12 cellular contexts compared by ENCODE assay signal in the genomic region with DNA sequence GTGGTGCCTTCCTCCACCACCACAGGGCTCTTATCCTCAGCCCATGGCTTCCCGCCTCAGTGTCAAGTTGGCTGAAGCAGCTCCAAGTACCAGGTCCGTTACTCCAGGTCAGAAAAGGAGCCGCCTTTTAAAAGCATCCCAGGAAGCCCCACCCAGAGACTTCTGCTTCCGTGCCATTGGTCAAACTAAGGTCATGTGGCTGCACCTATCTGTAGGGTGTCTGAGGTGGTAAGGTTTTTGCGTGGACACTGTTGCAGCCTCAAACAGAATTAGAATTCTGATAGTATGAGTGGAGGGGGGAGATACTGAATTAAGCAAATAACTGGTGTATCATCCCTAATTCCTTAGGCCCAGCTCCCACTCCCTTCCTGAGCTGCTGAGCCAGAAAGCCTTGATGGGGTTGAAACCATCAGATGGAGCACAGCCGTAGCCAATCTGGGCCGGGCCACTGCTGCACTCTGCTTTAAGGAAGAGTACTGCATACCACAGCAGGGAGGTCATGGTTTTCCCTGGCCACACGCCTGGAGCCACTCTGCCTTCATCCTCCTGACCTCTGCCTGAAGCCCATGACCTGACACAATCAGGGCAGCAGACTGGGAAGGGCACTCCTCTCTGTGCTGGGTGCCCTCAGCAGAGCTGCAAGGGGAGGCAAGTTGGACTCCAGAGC. TPM values are rescaled to one million over a fixed set of nuclear protein-coding genes. Genes with fewer than 3 reads are reported as not detected.
DNase-seq lines count a peak whose midpoint lies in the region; ATAC-seq and TF ChIP-seq lines count a peak whose summit lies in the region.
"Had no signal": no experiment of that assay in that cellular context is flagged by ENCODE, and none has a peak within 500 bp of the region (broad histone marks: within the 10 kb centered on the region; RNA-seq: fewer than 3 reads in every experiment).

No MANE protein-coding gene starts in this region.

- H3K27me3 Mint-ChIP-seq in neural crest cell (ENCODE audit: low read depth): no peaks in the 10 kb centered on the region
- H3K27me3 Mint-ChIP-seq: CD4-positive, alpha-beta memory T cell had no signal

- H3K9me3 Mint-ChIP-seq in neural crest cell: no peaks in the 10 kb centered on the region
- H3K9me3 Mint-ChIP-seq: CD4-positive, alpha-beta memory T cell had no signal

- H3K4me1 Mint-ChIP-seq in neural crest cell: peaks cover 55% of the 10 kb centered on the region
- H3K4me1 Mint-ChIP-seq: CD4-positive, alpha-beta memory T cell had no signal

- no peak for TF ChIP-seq CTCF in fibroblast of villous mesenchyme (IDR thresholded peaks at IDR 0.05; ENCODE audit: insufficient read depth, low read depth, low read length)
- TF ChIP-seq CTCF in neural crest cell (conservative IDR thresholded peaks at IDR 0.05): no peak

- H3K36me3 Mint-ChIP-seq in neural crest cell (ENCODE audit: low read depth): no peaks in the 10 kb centered on the region
- H3K36me3 Mint-ChIP-seq: CD4-positive, alpha-beta memory T cell had no signal

- DNase-seq in AG20443 (ENCODE audit: low spot score) (peak; percentile 93), RPMI7951 (ENCODE audit: low read depth) (peak; percentile 81), fibroblast of villous mesenchyme (ENCODE audit: low read depth) (peak; percentile 84), neural crest cell (ENCODE audit: low read depth, low spot score) (no peak), medulla oblongata (ENCODE audit: extremely low spot score) (no peak), cerebellar nuclear complex (lab: John Stamatoyannopoulos, UW) (no peak), occipital lobe (lab: John Stamatoyannopoulos, UW) (no peak)
- DNase-seq: CD4-positive, alpha-beta memory T cell; NCI-H1092 had no signal

- no peak overlapping the region for H3K4me3 ChIP-seq in fibroblast of villous mesenchyme (ENCODE audit: low read depth, low read length)
- H3K4me3 ChIP-seq: SJCRH30 had no signal

- H3K27ac Mint-ChIP-seq in neural crest cell (ENCODE audit: unreplicated experiment): no peak overlapping the region

- ATAC-seq in HG03280 (IDR thresholded peaks at IDR 0.05; ENCODE audit: unreplicated experiment): no peak

- peak overlapping the region; percentile 18 for H3K4me3 Mint-ChIP-seq in neural crest cell
- H3K4me3 Mint-ChIP-seq: CD4-positive, alpha-beta memory T cell had no signal

RNA-seq across cellular contexts. Expression of gene TMEM247, which starts 8.4 kb away (rescaled TPM):
- not detected in 2 replicates for total RNA-seq in RPMI7951 (2014; rRNA removed; shearing (Covaris generic))
- total RNA-seq in fibroblast of villous mesenchyme (0.32 TPM in 1 of 2 replicates, not detected in the other), neural crest cell (not detected in 2 replicates), occipital lobe (not detected)
- total RNA-seq: activated CD8-positive, alpha-beta memory T cell treated with anti-CD3 and anti-CD28 coated beads for 36 hours; CD4-positive, alpha-beta memory T cell; SJCRH30 had no signal

RNA-seq across cellular contexts. Expression of gene RHOQ, which starts 54.5 kb away (rescaled TPM):
- 53.3 and 64.2 TPM in 2 replicates for total RNA-seq in RPMI7951 (2014; rRNA removed; shearing (Covaris generic))
- total RNA-seq in fibroblast of villous mesenchyme (74.4 and 93.7 TPM in 2 replicates), neural crest cell (50.1 and 51.7 TPM in 2 replicates), occipital lobe (20.4 TPM)

RNA-seq across cellular contexts. Expression of gene ATP6V1E2, which starts 54.6 kb away (rescaled TPM):
- 4.1 and 7.5 TPM in 2 replicates for total RNA-seq in RPMI7951 (2014; rRNA removed; shearing (Covaris generic))
- total RNA-seq in fibroblast of villous mesenchyme (2.6 and 3.2 TPM in 2 replicates), neural crest cell (6.9 and 11.5 TPM in 2 replicates), occipital lobe (6.4 TPM)

Comparison
In these comparisons a context has a peak if more than half of its experiments do, and no peak if none do; other contexts are left out.
1. DNase-seq: peak in AG20443 (single experiment), RPMI7951 (single experiment) and fibroblast of villous mesenchyme (single experiment); none in neural crest cell (single experiment), medulla oblongata (single experiment), cerebellar nuclear complex (0 of 2) and occipital lobe (single experiment).